ENCODE assay signal across 1 cellular context in the genomic region with DNA sequence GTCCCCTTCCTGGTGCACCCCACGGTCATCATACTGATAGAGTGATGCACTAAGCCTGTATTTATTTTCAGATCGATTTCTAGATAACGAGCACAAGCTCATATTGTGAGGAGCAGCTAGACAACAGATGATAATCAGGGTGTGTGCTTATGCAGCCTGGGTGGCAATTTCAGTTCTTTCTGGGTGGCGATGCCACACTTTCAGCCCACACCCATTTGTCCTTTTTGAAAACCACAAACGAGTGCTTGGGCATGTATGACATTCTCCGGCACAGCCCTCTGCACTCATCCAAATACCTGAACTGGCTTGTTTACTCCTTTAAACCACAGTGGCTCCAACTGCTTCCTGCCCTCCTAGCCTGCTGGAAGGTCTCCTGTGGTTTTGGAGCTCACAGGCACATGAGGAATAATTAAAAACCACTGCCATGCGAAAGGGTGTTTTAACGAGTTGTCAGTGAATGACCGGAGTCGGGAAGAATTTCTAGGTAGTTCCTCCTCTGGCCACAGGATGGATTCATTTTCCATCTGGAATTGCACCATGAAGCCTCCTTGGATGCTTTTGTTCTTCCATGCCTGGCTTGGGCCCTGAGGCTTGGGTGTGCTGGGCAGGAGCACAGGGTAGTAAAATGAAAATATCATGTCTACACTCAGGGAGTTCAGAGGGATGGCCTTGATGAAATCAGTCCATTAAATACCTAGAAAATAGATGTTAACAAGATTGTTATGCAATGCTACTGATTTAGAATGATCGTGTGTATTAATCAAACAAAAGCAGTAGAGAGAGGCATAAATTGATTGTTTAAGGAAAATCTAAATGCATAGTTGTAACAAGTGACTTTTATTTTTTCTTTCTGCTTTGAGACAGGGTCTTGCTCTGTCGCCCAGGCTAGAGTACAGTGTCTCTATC.
TF ChIP-seq lines count a peak whose summit lies in the region.

No MANE protein-coding gene starts in this region.

TF ChIP-seq in SK-N-SH, 30 proteins besides CTCF, POLR2A, EP300 and RAD21 (continued from another document):
- TF ChIP-seq, protein P1, sequence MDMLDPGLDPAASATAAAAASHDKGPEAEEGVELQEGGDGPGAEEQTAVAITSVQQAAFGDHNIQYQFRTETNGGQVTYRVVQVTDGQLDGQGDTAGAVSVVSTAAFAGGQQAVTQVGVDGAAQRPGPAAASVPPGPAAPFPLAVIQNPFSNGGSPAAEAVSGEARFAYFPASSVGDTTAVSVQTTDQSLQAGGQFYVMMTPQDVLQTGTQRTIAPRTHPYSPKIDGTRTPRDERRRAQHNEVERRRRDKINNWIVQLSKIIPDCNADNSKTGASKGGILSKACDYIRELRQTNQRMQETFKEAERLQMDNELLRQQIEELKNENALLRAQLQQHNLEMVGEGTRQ (IDR thresholded peaks at IDR 0.05; ENCODE audit: borderline replicate concordance, low read depth, low read length): no peak
- no peak for TF ChIP-seq CHD2 (IDR thresholded peaks at IDR 0.05; ENCODE audit: low read length, partially characterized antibody)
- peak; percentile 34 for TF ChIP-seq SMC3 (IDR thresholded peaks at IDR 0.05; ENCODE audit: low read depth, low read length)
- no peak; the same call in 1 of the 2 replicates for TF ChIP-seq RXRA (IDR thresholded peaks at IDR 0.05; ENCODE audit: borderline replicate concordance, low read depth)
